ENCODE assay signal across 8 cellular contexts in the genomic region with DNA sequence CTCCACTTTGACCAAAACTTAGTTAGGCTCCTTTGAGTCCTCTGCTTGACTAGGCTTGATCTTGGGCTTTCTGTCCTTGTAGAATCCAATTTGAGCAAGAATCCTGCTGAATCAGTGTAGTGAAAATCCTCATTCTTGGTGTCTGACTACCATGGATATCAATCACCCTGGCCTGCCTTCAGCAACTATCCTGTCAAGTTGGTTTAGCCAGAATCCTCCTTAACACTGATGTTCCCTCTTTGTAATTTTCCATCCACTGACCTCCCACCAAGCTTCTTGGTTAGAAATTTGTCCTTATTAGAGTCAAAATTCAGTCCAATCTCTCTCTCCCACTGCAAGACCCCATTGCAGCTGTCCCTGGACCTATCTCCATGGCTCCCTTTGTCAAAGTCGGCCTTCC. TPM values are rescaled to one million over a fixed set of nuclear protein-coding genes. Genes with fewer than 3 reads are reported as not detected.
A peak's percentile ranks its signal among the peaks of the same experiment; 100 is the strongest.
DNase-seq lines count a peak whose midpoint lies in the region; ATAC-seq and TF ChIP-seq lines count a peak whose summit lies in the region.

No MANE protein-coding gene starts in this region.

- no peak for DNase-seq in activated CD8-positive, alpha-beta memory T cell treated with anti-CD3 and anti-CD28 coated beads, Interleukin-2, amount 10 ng/mL, durations not matched to agents 7 days and 5 days
- DNase-seq in activated CD8-positive, alpha-beta memory T cell treated with anti-CD3 and anti-CD28 coated beads for 24 hours, result no peak
- DNase-seq in PC-9, result no peak
- no peak for DNase-seq in fibroblast of lung (ENCODE audit: low read depth in 2 of 2)
- no peak for DNase-seq in NCI-H1048 (lab: John Stamatoyannopoulos, UW)
- DNase-seq in DMS53 (lab: John Stamatoyannopoulos, UW), result no peak
- no peak for DNase-seq in SK-N-SH

- CTCF ChIA-PET in activated CD8-positive, alpha-beta memory T cell treated with anti-CD3 and anti-CD28 coated beads, Interleukin-2, amount 10 ng/mL, durations not matched to agents 7 days and 5 days (lab: Charles Lee), result interaction anchor here (0.6 to 3.3 kb wide), 28 partner anchors 8 to 589 kb away, joined by 3 to 18 read pairs (median 4); no protein-coding TSS in a partner anchor
- CTCF ChIA-PET in PC-9 (lab: Charles Lee), result interaction anchor here (0.5 to 4.1 kb wide), 7 partner anchors 18 to 706 kb away, joined by 3 to 19 read pairs (median 3); no protein-coding TSS in a partner anchor
- CTCF ChIA-PET in SK-N-SH (lab: Yijun Ruan, JAX), result interaction anchor here (0.6 to 11.9 kb wide), 48 partner anchors 9 to 1033 kb away, joined by 3 to 153 read pairs (median 4); partner anchors contain the start of gene PDE11A

- TF ChIP-seq EP300 in SK-N-SH (IDR thresholded peaks at IDR 0.05; ENCODE audit: borderline replicate concordance in 1 of 2, low read depth in 1 of 2, low read length in 1 of 2), result no peak

- H3K9me2 ChIP-seq in PC-9 (ENCODE audit: insufficient read depth) (no peaks in the 10 kb centered on the region), SK-N-SH (no peaks in the 10 kb centered on the region)

- no peaks in the 10 kb centered on the region for H3K9me3 ChIP-seq in PC-9 (ENCODE audit: insufficient read depth, low read depth)
- no peaks in the 10 kb centered on the region for H3K9me3 ChIP-seq in fibroblast of lung (ENCODE audit: control insufficient read depth, insufficient read depth, low read depth, low read length)
- H3K9me3 ChIP-seq in stomach smooth muscle (ENCODE audit: control insufficient read depth in 2 of 2, low read length in 2 of 2), result no peaks in the 10 kb centered on the region
- H3K9me3 ChIP-seq in SK-N-SH, result no peaks in the 10 kb centered on the region

- TF ChIP-seq CTCF in PC-9 (conservative IDR thresholded peaks at IDR 0.05) (no peak), fibroblast of lung (conservative IDR thresholded peaks at IDR 0.05 in 1 of 2, IDR thresholded peaks at IDR 0.05 in 1 of 2; ENCODE audit: low read depth in 1 of 2, low read length in 2 of 2) (no peak), SK-N-SH (IDR thresholded peaks at IDR 0.05) (no peak)

- H3K36me3 Mint-ChIP-seq in activated CD8-positive, alpha-beta memory T cell treated with anti-CD3 and anti-CD28 coated beads, Interleukin-2, amount 10 ng/mL, durations not matched to agents 7 days and 5 days, result no peaks in the 10 kb centered on the region

- intact Hi-C loops in PC-9 (cut with micrococcal nuclease; ENCODE audit: unreplicated experiment), result loop anchor here (1.0 to 10.0 kb wide), 13 partner anchors 39 to 801 kb away; partner anchors contain the start of genes OSBPL6 and PDE11A

- H3K9me3 Mint-ChIP-seq in activated CD8-positive, alpha-beta memory T cell treated with anti-CD3 and anti-CD28 coated beads, Interleukin-2, amount 10 ng/mL, durations not matched to agents 7 days and 5 days (ENCODE audit: low read depth), result no peaks in the 10 kb centered on the region

- H3K79me2 ChIP-seq in PC-9 (ENCODE audit: low read depth) (peaks cover 8% of the 10 kb centered on the region; the same call in 1 of the 2 replicates), fibroblast of lung (ENCODE audit: control insufficient read depth, insufficient read depth, low read length) (peaks cover 9% of the 10 kb centered on the region), SK-N-SH (ENCODE audit: insufficient read depth) (peaks cover 21% of the 10 kb centered on the region)

- WGBS in SK-N-SH (ENCODE audit: low lambda C conversion rate), result 81% methylated on average over 1 of the region's 1 CpG

- H3K9ac ChIP-seq in fibroblast of lung (ENCODE audit: insufficient read depth, low read length) (no peak overlapping the region), stomach smooth muscle (ENCODE audit: low read length in 2 of 2) (peak overlapping the region in 1 of 2 donors; percentile 42), SK-N-SH (no peak overlapping the region)

- no peak for TF ChIP-seq RAD21 in SK-N-SH (IDR thresholded peaks at IDR 0.05; ENCODE audit: low read length)

- peaks cover 15% of the 10 kb centered on the region for H3K4me1 ChIP-seq in PC-9 (replicated peaks; ENCODE audit: insufficient read depth)
- H3K4me1 ChIP-seq in fibroblast of lung (ENCODE audit: control insufficient read depth, extremely low read depth, insufficient read depth, low read length), result no peaks in the 10 kb centered on the region
- peaks cover 19% of the 10 kb centered on the region for H3K4me1 ChIP-seq in stomach smooth muscle (ENCODE audit: control insufficient read depth, insufficient read depth, low read length)
- peaks cover 9% of the 10 kb centered on the region in 2 experiments; a peak in 3 of 4 replicates for H3K4me1 ChIP-seq in SK-N-SH (ENCODE audit: control insufficient read depth in 1 of 2, insufficient read depth in 2 of 2, low read depth in 1 of 2, low read length in 1 of 2)

- H2AFZ ChIP-seq in PC-9 (peak overlapping the region; percentile 98), fibroblast of lung (ENCODE audit: low read length) (peak overlapping the region; percentile 9), SK-N-SH (ENCODE audit: low read depth) (no peak overlapping the region; the same call in 1 of the 2 replicates)

- H4K20me1 ChIP-seq in PC-9 (ENCODE audit: insufficient read depth), result no peaks in the 10 kb centered on the region
- H4K20me1 ChIP-seq in fibroblast of lung (ENCODE audit: control insufficient read depth, extremely low read depth, insufficient read depth, low read length), result no peaks in the 10 kb centered on the region
- H4K20me1 ChIP-seq in SK-N-SH (ENCODE audit: insufficient read depth), result no peaks in the 10 kb centered on the region

- H3F3A ChIP-seq in PC-9 (ENCODE audit: insufficient read depth, low read depth) (no peaks in the 10 kb centered on the region), SK-N-SH (replicated peaks; ENCODE audit: insufficient read depth) (no peaks in the 10 kb centered on the region)

- H3K4me2 ChIP-seq in PC-9, result peak overlapping the region; percentile 74
- H3K4me2 ChIP-seq in fibroblast of lung (ENCODE audit: extremely low read depth, insufficient read depth, low read length), result no peak overlapping the region
- H3K4me2 ChIP-seq in SK-N-SH, result no peak overlapping the region

- H3K27ac ChIP-seq in PC-9 (no peak overlapping the region), fibroblast of lung (ENCODE audit: insufficient read depth, low read length) (no peak overlapping the region), stomach smooth muscle (ENCODE audit: low read length) (peak overlapping the region; percentile 74), SK-N-SH (ENCODE audit: low read depth in 2 of 2, low read length in 1 of 2) (peak overlapping the region in 1 of 2 experiments; percentile 69; a peak in 2 of 4 replicates)

- no peaks in the 10 kb centered on the region for H3K36me3 ChIP-seq in PC-9 (ENCODE audit: low read depth)
- H3K36me3 ChIP-seq in fibroblast of lung (ENCODE audit: control insufficient read depth, insufficient read depth, low read length), result no peaks in the 10 kb centered on the region
- H3K36me3 ChIP-seq in stomach smooth muscle (ENCODE audit: control insufficient read depth in 2 of 2, insufficient read depth in 2 of 2, low read length in 2 of 2), result peaks cover 0 to 2% of the 10 kb centered on the region in 2 donors
- H3K36me3 ChIP-seq in SK-N-SH (replicated peaks in 1 of 2; ENCODE audit: control insufficient read depth in 1 of 2, insufficient read depth in 2 of 2, low read length in 1 of 2), result peaks cover 7 to 8% of the 10 kb centered on the region in 2 experiments

- peaks cover 2% of the 10 kb centered on the region for H3K27me3 Mint-ChIP-seq in activated CD8-positive, alpha-beta memory T cell treated with anti-CD3 and anti-CD28 coated beads, Interleukin-2, amount 10 ng/mL, durations not matched to agents 7 days and 5 days

- POLR2A ChIA-PET in PC-9 (lab: Charles Lee; ENCODE audit: unreplicated experiment) (no interaction called here), SK-N-SH (lab: Yijun Ruan, JAX) (interaction anchor here (1.0 to 1.7 kb wide), 2 partner anchors 83 to 302 kb away, joined by 3 to 4 read pairs; partner anchors contain the start of gene OSBPL6)

- peak overlapping the region; percentile 98 for H3K4me3 Mint-ChIP-seq in activated CD8-positive, alpha-beta memory T cell treated with anti-CD3 and anti-CD28 coated beads, Interleukin-2, amount 10 ng/mL, durations not matched to agents 7 days and 5 days

- H3K27me3 ChIP-seq in PC-9 (ENCODE audit: insufficient read depth, low read depth), result no peaks in the 10 kb centered on the region
- no peaks in the 10 kb centered on the region for H3K27me3 ChIP-seq in fibroblast of lung (ENCODE audit: control insufficient read depth, insufficient read depth, low read length)
- no peaks in the 10 kb centered on the region for H3K27me3 ChIP-seq in stomach smooth muscle (ENCODE audit: control insufficient read depth in 1 of 2, insufficient read depth in 2 of 2, low read length in 2 of 2)
- H3K27me3 ChIP-seq in SK-N-SH (ENCODE audit: insufficient read depth), result no peaks in the 10 kb centered on the region

- no peak for ATAC-seq in activated CD8-positive, alpha-beta memory T cell treated with anti-CD3 and anti-CD28 coated beads, Interleukin-2, amount 10 ng/mL, durations not matched to agents 7 days and 5 days

- H3K27ac Mint-ChIP-seq in activated CD8-positive, alpha-beta memory T cell treated with anti-CD3 and anti-CD28 coated beads, Interleukin-2, amount 10 ng/mL, durations not matched to agents 7 days and 5 days, result peak overlapping the region; percentile 52

- BruUV-seq in PC-9 (replicated peaks; lab: Mats Ljungman, UMichigan), result no TSS peak

- H3K4me3 ChIP-seq in PC-9 (peak overlapping the region; percentile 77; the same call in 1 of the 2 replicates), fibroblast of lung (replicated peaks in 1 of 4; ENCODE audit: control extremely low read depth in 1 of 4, insufficient read depth in 1 of 4, low read depth in 3 of 4, low read length in 4 of 4) (peak overlapping the region in 2 of 4 experiments; percentile 84 to 96), stomach smooth muscle (ENCODE audit: low read length in 2 of 2) (peak overlapping the region; percentile 99), SK-N-SH (ENCODE audit: low read depth in 2 of 2, low read length in 1 of 2) (no peak overlapping the region)

- H3K4me1 Mint-ChIP-seq in activated CD8-positive, alpha-beta memory T cell treated with anti-CD3 and anti-CD28 coated beads, Interleukin-2, amount 10 ng/mL, durations not matched to agents 7 days and 5 days, result peaks cover 34% of the 10 kb centered on the region

RNA-seq across cellular contexts. Expression of gene RBM45, which starts 0.5 kb away (rescaled TPM):
- total RNA-seq in activated CD8-positive, alpha-beta memory T cell treated with anti-CD3 and anti-CD28 coated beads, Interleukin-2, amount 10 ng/mL, durations not matched to agents 7 days and 5 days, result 10 to 100 TPM; 15.8 to 16.6 TPM
- total RNA-seq in PC-9 (2021) (8.7 and 12.6 TPM in 2 replicates), fibroblast of lung (23.5 and 25.9 TPM in 2 replicates)
- polyA plus RNA-seq in fibroblast of lung (13.3 and 22.8 TPM in 2 replicates), SK-N-SH (2012; rRNA removed) (7.0 and 8.1 TPM in 2 replicates)
- 14.8 and 18.1 TPM in 2 replicates for polyA plus RNA-seq in fibroblast of lung (2012)
- 1.3 and 2.4 TPM in 2 replicates for polyA minus RNA-seq in fibroblast of lung (ENCODE audit: low replicate concordance)
- polyA plus RNA-seq in SK-N-SH (2012; cell fraction: cytosol; rRNA removed), result 8.4 and 11.8 TPM in 2 replicates
- 8.1 and 18.1 TPM in 2 replicates for polyA plus RNA-seq in SK-N-SH (2012; cell fraction: nucleus; rRNA removed)

RNA-seq across cellular contexts. Expression of gene PDE11A, which starts 39.2 kb away (rescaled TPM):
- total RNA-seq in activated CD8-positive, alpha-beta memory T cell treated with anti-CD3 and anti-CD28 coated beads, Interleukin-2, amount 10 ng/mL, durations not matched to agents 7 days and 5 days, result not detected
- total RNA-seq in PC-9 (2021), result 1.1 and 1.4 TPM in 2 replicates
- 0.33 TPM in 1 of 2 replicates, not detected in the other for total RNA-seq in fibroblast of lung
- polyA plus RNA-seq in fibroblast of lung, result 0.01 and 0.03 TPM in 2 replicates
- polyA plus RNA-seq in fibroblast of lung (2012), result not detected in 2 replicates
- 0.19 TPM in 1 of 2 replicates, not detected in the other for polyA minus RNA-seq in fibroblast of lung (ENCODE audit: low replicate concordance)
- 0.10 and 0.18 TPM in 2 replicates for polyA plus RNA-seq in SK-N-SH (2012; rRNA removed)
- 0.09 and 0.14 TPM in 2 replicates for polyA plus RNA-seq in SK-N-SH (2012; cell fraction: cytosol; rRNA removed)
- 0.12 and 0.30 TPM in 2 replicates for polyA plus RNA-seq in SK-N-SH (2012; cell fraction: nucleus; rRNA removed)

Comparison
In these comparisons a context has a peak if more than half of its experiments do, and no peak if none do; other contexts are left out.
1. H3K4me3 ChIP-seq: peak in PC-9 (single experiment) and stomach smooth muscle (2 of 2); none in SK-N-SH (0 of 2).